ENCODE assay signal across 14 cellular contexts in genomic region chr17:80738406-80738805, GRCh38.
DNase-seq lines count a peak whose midpoint lies in the region; ATAC-seq, FAIRE-seq and TF ChIP-seq lines count a peak whose summit lies in the region.
"Had no signal": no experiment of that assay in that cellular context is flagged by ENCODE, and none has a peak within 500 bp of the region (broad histone marks: within the 10 kb centered on the region; RNA-seq: fewer than 3 reads in every experiment).

No MANE protein-coding gene starts in this region.

- peak overlapping the region; percentile 89 for H3K27ac Mint-ChIP-seq in natural killer cell
- H3K27ac Mint-ChIP-seq in CD8-positive, alpha-beta memory T cell, result peak overlapping the region in 2 of 8 donors; percentile 22 to 46
- H3K27ac Mint-ChIP-seq: brain had no signal

- no peaks in the 10 kb centered on the region for H3K9me2 ChIP-seq in Karpas-422 (replicated peaks; ENCODE audit: insufficient read depth, low read length)

- TF ChIP-seq CTCF in natural killer cell (IDR thresholded peaks at IDR 0.05), result no peak

- no peak overlapping the region for H2AFZ ChIP-seq in Karpas-422 (ENCODE audit: low read length)

- H3K4me1 ChIP-seq in Karpas-422 (ENCODE audit: low read length), result peaks cover 61% of the 10 kb centered on the region
- peaks cover 36% of the 10 kb centered on the region for H3K4me1 ChIP-seq in CD8-positive, alpha-beta memory T cell (ENCODE audit: insufficient read depth, low read length)
- H3K4me1 ChIP-seq: Peyer's patch had no signal

- POLR2A ChIA-PET in CD8-positive, alpha-beta memory T cell (lab: Charles Lee), result no interaction called here

- DNase-seq in GF-D8 (lab: John Stamatoyannopoulos, UW), result peak; percentile 83
- DNase-seq in Karpas-422, result peak; percentile 70
- peak; percentile 30 for DNase-seq in UCSD-AML1 (lab: John Stamatoyannopoulos, UW; ENCODE audit: unreplicated experiment)
- no peak for DNase-seq in natural killer cell
- no peak for DNase-seq in CD8-positive, alpha-beta memory T cell
- DNase-seq in COLO668 (lab: John Stamatoyannopoulos, UW; ENCODE audit: unreplicated experiment), result no peak
- DNase-seq in RCC 7860 (ENCODE audit: low spot score), result no peak
- DNase-seq: activated T-cell treated with anti-CD3 and anti-CD28 coated beads, Interleukin-2, amount 50 U/mL, for 1 hour; left ventricle myocardium inferior; NCI-H2171; Peyer's patch; trophoblast cell had no signal

- H3K4me1 Mint-ChIP-seq in natural killer cell, result peaks cover 23 to 59% of the 10 kb centered on the region in 2 donors
- H3K4me1 Mint-ChIP-seq in CD8-positive, alpha-beta memory T cell, result peaks cover 19 to 45% (median 42%) of the 10 kb centered on the region in 3 donors

- peaks cover 13% of the 10 kb centered on the region for H3K36me3 ChIP-seq in Karpas-422 (ENCODE audit: insufficient read depth, low read length)
- peaks cover 4% of the 10 kb centered on the region for H3K36me3 ChIP-seq in CD8-positive, alpha-beta memory T cell (ENCODE audit: insufficient read depth, low read length)
- H3K36me3 ChIP-seq: Peyer's patch had no signal

- intact Hi-C loops in natural killer cell (cut with micrococcal nuclease), result loop anchor here (2.0 to 5.0 kb wide), 2 partner anchors 16 to 44 kb away; no protein-coding TSS in a partner anchor

- H3K27me3 ChIP-seq in Karpas-422 (ENCODE audit: low read length), result no peaks in the 10 kb centered on the region
- H3K27me3 ChIP-seq in CD8-positive, alpha-beta memory T cell (ENCODE audit: insufficient read depth, low read length, poor library complexity, severe bottlenecking), result no peaks in the 10 kb centered on the region
- H3K27me3 ChIP-seq: Peyer's patch had no signal

- no peaks in the 10 kb centered on the region for H3K9me3 ChIP-seq in Karpas-422 (ENCODE audit: low read length)
- no peaks in the 10 kb centered on the region for H3K9me3 ChIP-seq in CD8-positive, alpha-beta memory T cell (ENCODE audit: low read length)
- H3K9me3 ChIP-seq: left ventricle myocardium inferior, Peyer's patch had no signal

- H3K36me3 Mint-ChIP-seq in natural killer cell, result no peaks in the 10 kb centered on the region
- peaks cover 9 to 60% (median 16%) of the 10 kb centered on the region in 3 donors for H3K36me3 Mint-ChIP-seq in CD8-positive, alpha-beta memory T cell

- CTCF ChIA-PET in CD8-positive, alpha-beta memory T cell (lab: Charles Lee), result no interaction called here

- H3K27me3 Mint-ChIP-seq in natural killer cell (ENCODE audit: low read depth in 2 of 2), result no peaks in the 10 kb centered on the region
- H3K27me3 Mint-ChIP-seq in CD8-positive, alpha-beta memory T cell, result peaks cover 0 to 1% of the 10 kb centered on the region in 2 donors
- H3K27me3 Mint-ChIP-seq: brain had no signal

- H3K27ac ChIP-seq in Karpas-422 (ENCODE audit: low read length), result peak overlapping the region; percentile 98
- H3K27ac ChIP-seq in CD8-positive, alpha-beta memory T cell (ENCODE audit: low read depth, low read length), result no peak overlapping the region
- H3K27ac ChIP-seq: left ventricle myocardium inferior had no signal

- H3K4me3 ChIP-seq in Karpas-422 (ENCODE audit: low read length), result peak overlapping the region; percentile 58
- H3K4me3 ChIP-seq in CD8-positive, alpha-beta memory T cell (ENCODE audit: low read length), result no peak overlapping the region
- H3K4me3 ChIP-seq: left ventricle myocardium inferior, Peyer's patch had no signal

- H3K9ac ChIP-seq in Karpas-422 (ENCODE audit: low read length), result peak overlapping the region; percentile 73

- peak in 2 of 3 donors; percentile 14 to 41 for ATAC-seq in natural killer cell
- no peak for ATAC-seq in HG02678 (IDR thresholded peaks at IDR 0.05; ENCODE audit: unreplicated experiment)

- no peaks in the 10 kb centered on the region for H3K9me3 Mint-ChIP-seq in natural killer cell
- no peaks in the 10 kb centered on the region for H3K9me3 Mint-ChIP-seq in CD8-positive, alpha-beta memory T cell

- peak overlapping the region; percentile 82 for H3K4me2 ChIP-seq in Karpas-422 (ENCODE audit: low read depth, low read length, poor library complexity, severe bottlenecking)

- FAIRE-seq in RCC 7860 (lab: Jason Lieb, UNC), result no peak

- no peaks in the 10 kb centered on the region for H4K20me1 ChIP-seq in Karpas-422 (ENCODE audit: insufficient read depth, low read depth, low read length)

- peak overlapping the region; percentile 52 for H3K4me3 Mint-ChIP-seq in natural killer cell
- H3K4me3 Mint-ChIP-seq in CD8-positive, alpha-beta memory T cell, result no peak overlapping the region
- H3K4me3 Mint-ChIP-seq: brain had no signal

- H3K79me2 ChIP-seq in Karpas-422 (ENCODE audit: low read length), result peaks cover 31% of the 10 kb centered on the region

Comparison
In these comparisons a context has a peak if more than half of its experiments do, and no peak if none do; other contexts are left out.
1. DNase-seq: peak in GF-D8 (single experiment), Karpas-422 (single experiment) and UCSD-AML1 (single experiment); none in natural killer cell (single experiment), CD8-positive, alpha-beta memory T cell (0 of 5), COLO668 (single experiment) and RCC 7860 (single experiment).